Comparison of ENCODE assay signal across 9 cellular contexts in the genomic region with DNA sequence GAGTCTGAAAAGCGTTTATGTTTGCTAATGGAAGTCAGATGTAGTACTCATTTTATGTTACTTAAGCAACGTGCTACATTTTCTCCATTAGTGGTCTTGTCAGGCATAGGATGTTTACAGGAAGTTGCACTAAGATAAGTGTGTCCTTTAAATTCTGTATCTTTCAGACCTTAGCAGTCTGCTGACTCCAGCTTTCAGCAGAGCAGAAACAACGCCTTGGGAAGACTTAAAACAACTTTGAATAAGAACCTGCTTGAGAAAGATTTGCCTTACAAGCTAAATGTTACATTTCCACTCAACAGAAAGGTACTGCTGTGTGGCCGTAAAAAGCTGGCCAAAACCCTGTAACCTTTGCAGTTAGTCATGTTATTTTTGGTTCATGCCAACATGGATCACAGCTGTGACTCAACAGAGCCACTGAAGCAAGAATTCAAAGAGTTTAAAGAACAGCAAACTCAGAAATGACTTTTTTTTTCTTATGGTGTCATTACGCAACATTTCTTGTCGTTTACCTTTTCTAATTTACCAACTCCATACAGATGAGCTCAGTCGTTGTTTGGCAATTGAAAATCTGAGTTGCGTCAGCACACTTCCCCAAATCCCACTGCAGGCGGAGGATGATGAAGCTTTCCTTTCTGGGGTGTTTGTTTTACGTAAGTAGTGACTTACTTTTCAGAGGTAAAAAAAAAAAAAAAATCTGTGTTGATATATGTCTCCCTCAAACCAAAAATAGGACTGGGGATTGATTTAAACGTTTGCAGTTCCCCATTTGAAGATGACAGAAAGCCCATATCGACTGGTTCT. TPM values are rescaled to one million over a fixed set of nuclear protein-coding genes. Genes with fewer than 3 reads are reported as not detected.
DNase-seq lines count a peak whose midpoint lies in the region; ATAC-seq, FAIRE-seq and TF ChIP-seq lines count a peak whose summit lies in the region.
"Had no signal": no experiment of that assay in that cellular context is flagged by ENCODE, and none has a peak within 500 bp of the region (broad histone marks: within the 10 kb centered on the region; RNA-seq: fewer than 3 reads in every experiment).

No MANE protein-coding gene starts in this region.

- no peaks in the 10 kb centered on the region for H3K36me3 ChIP-seq in transverse colon

- H3K27me3 Mint-ChIP-seq in activated CD8-positive, alpha-beta T cell treated with anti-CD3 and anti-CD28 coated beads for 36 hours = peaks cover 9% of the 10 kb centered on the region
- peaks cover 12% of the 10 kb centered on the region for H3K27me3 Mint-ChIP-seq in activated CD8-positive, alpha-beta T cell treated with anti-CD3 and anti-CD28 coated beads, Interleukin-2, amount 10 ng/mL, durations not matched to agents 7 days and 5 days (ENCODE audit: low read depth)
- H3K27me3 Mint-ChIP-seq in activated CD8-positive, alpha-beta memory T cell treated with anti-CD3 and anti-CD28 coated beads, Interleukin-2, amount 10 ng/mL, durations not matched to agents 7 days and 5 days = peaks cover 24% of the 10 kb centered on the region

- H3K9me3 ChIP-seq in right cardiac atrium (ENCODE audit: control insufficient read depth, low read length) (no peaks in the 10 kb centered on the region), transverse colon (no peaks in the 10 kb centered on the region)

- POLR2A ChIA-PET in activated CD8-positive, alpha-beta T cell treated with anti-CD3 and anti-CD28 coated beads for 36 hours (lab: Charles Lee) = interaction anchor here (0.6 kb wide), 1 partner anchor 212 kb away, joined by 3 read pairs; no protein-coding TSS in a partner anchor
- POLR2A ChIA-PET in activated CD8-positive, alpha-beta T cell treated with anti-CD3 and anti-CD28 coated beads, Interleukin-2, amount 10 ng/mL, durations not matched to agents 7 days and 5 days (lab: Charles Lee) = no interaction called here

- TF ChIP-seq POLR2A in transverse colon (IDR thresholded peaks at IDR 0.05) = no peak

- CTCF ChIA-PET in activated CD8-positive, alpha-beta T cell treated with anti-CD3 and anti-CD28 coated beads for 36 hours (lab: Charles Lee) = interaction anchor here (0.7 kb wide), 1 partner anchor 24 kb away, joined by 3 read pairs; no protein-coding TSS in a partner anchor
- CTCF ChIA-PET in activated CD8-positive, alpha-beta T cell treated with anti-CD3 and anti-CD28 coated beads, Interleukin-2, amount 10 ng/mL, durations not matched to agents 7 days and 5 days (lab: Charles Lee) = interaction anchor here (0.7 kb wide), 1 partner anchor 27 kb away, joined by 3 read pairs; no protein-coding TSS in a partner anchor
- CTCF ChIA-PET in activated CD8-positive, alpha-beta memory T cell treated with anti-CD3 and anti-CD28 coated beads, Interleukin-2, amount 10 ng/mL, durations not matched to agents 7 days and 5 days (lab: Charles Lee) = no interaction called here

- no peak for FAIRE-seq in D721Med (lab: Jason Lieb, UNC)

- no peak overlapping the region for H3K4me3 Mint-ChIP-seq in activated CD8-positive, alpha-beta T cell treated with anti-CD3 and anti-CD28 coated beads for 36 hours
- no peak overlapping the region for H3K4me3 Mint-ChIP-seq in activated CD8-positive, alpha-beta T cell treated with anti-CD3 and anti-CD28 coated beads, Interleukin-2, amount 10 ng/mL, durations not matched to agents 7 days and 5 days
- no peak overlapping the region for H3K4me3 Mint-ChIP-seq in activated CD8-positive, alpha-beta memory T cell treated with anti-CD3 and anti-CD28 coated beads, Interleukin-2, amount 10 ng/mL, durations not matched to agents 7 days and 5 days

- TF ChIP-seq CTCF in activated CD8-positive, alpha-beta T cell treated with anti-CD3 and anti-CD28 coated beads for 36 hours (IDR thresholded peaks at IDR 0.05) = no peak
- no peak for TF ChIP-seq CTCF in WI38 (IDR thresholded peaks at IDR 0.05; ENCODE audit: low read depth, low read length)
- TF ChIP-seq CTCF in transverse colon (IDR thresholded peaks at IDR 0.05) = no peak
- no peak for TF ChIP-seq CTCF in D721Med (IDR thresholded peaks at IDR 0.05; ENCODE audit: insufficient read depth, missing control alignments)

- intact Hi-C loops in activated CD8-positive, alpha-beta T cell treated with anti-CD3 and anti-CD28 coated beads for 36 hours (cut with micrococcal nuclease) = no loop called here
- intact Hi-C loops in right cardiac atrium (cut with DNase I) (no loop called here), transverse colon (cut with DNase I; ENCODE audit: low total_unique reads) (no loop called here)

- TF ChIP-seq EP300 in transverse colon (IDR thresholded peaks at IDR 0.05; ENCODE audit: low read depth) = no peak

- in situ Hi-C loops in transverse colon (cut with MboI; ENCODE audit: low pct_ligation_motif_present in 1 of 4, low pct_unique_long_range_greater_than_20kb in 1 of 4, low sequenced_read_pairs in 3 of 4) = no loop called here

- H3K36me3 Mint-ChIP-seq in activated CD8-positive, alpha-beta T cell treated with anti-CD3 and anti-CD28 coated beads for 36 hours (ENCODE audit: low read depth) = no peaks in the 10 kb centered on the region
- H3K36me3 Mint-ChIP-seq in activated CD8-positive, alpha-beta T cell treated with anti-CD3 and anti-CD28 coated beads, Interleukin-2, amount 10 ng/mL, durations not matched to agents 7 days and 5 days (ENCODE audit: low read depth) = no peaks in the 10 kb centered on the region
- no peaks in the 10 kb centered on the region for H3K36me3 Mint-ChIP-seq in activated CD8-positive, alpha-beta memory T cell treated with anti-CD3 and anti-CD28 coated beads, Interleukin-2, amount 10 ng/mL, durations not matched to agents 7 days and 5 days

- H3K4me3 ChIP-seq in WI38 (ENCODE audit: low read depth, low read length) = peak overlapping the region; percentile 41
- no peak overlapping the region for H3K4me3 ChIP-seq in right cardiac atrium (ENCODE audit: low read length)
- no peak overlapping the region for H3K4me3 ChIP-seq in transverse colon

- peak; percentile 53 for ATAC-seq in activated CD8-positive, alpha-beta T cell treated with anti-CD3 and anti-CD28 coated beads for 36 hours
- no peak for ATAC-seq in activated CD8-positive, alpha-beta T cell treated with anti-CD3 and anti-CD28 coated beads, Interleukin-2, amount 10 ng/mL, durations not matched to agents 7 days and 5 days
- ATAC-seq in right cardiac atrium (peak; percentile 52 to 88), GM21528 (IDR thresholded peaks at IDR 0.05; ENCODE audit: low FRiP score, unreplicated experiment) (no peak)
- ATAC-seq in activated CD8-positive, alpha-beta memory T cell treated with anti-CD3 and anti-CD28 coated beads, Interleukin-2, amount 10 ng/mL, durations not matched to agents 7 days and 5 days = no peak

- peak; percentile 12 for DNase-seq in activated CD8-positive, alpha-beta T cell treated with anti-CD3 and anti-CD28 coated beads for 36 hours
- DNase-seq in activated CD8-positive, alpha-beta T cell treated with anti-CD3 and anti-CD28 coated beads, Interleukin-2, amount 10 ng/mL, durations not matched to agents 7 days and 5 days = no peak
- peak in 1 of 3 donors; percentile 19 for DNase-seq in right cardiac atrium
- peak; percentile 13 for DNase-seq in transverse colon
- no peak for DNase-seq in activated CD8-positive, alpha-beta memory T cell treated with anti-CD3 and anti-CD28 coated beads, Interleukin-2, amount 10 ng/mL, durations not matched to agents 7 days and 5 days
- no peak for DNase-seq in D721Med (ENCODE audit: insufficient read length, low spot score)

- no peaks in the 10 kb centered on the region for H3K4me1 ChIP-seq in right cardiac atrium (ENCODE audit: control insufficient read depth, insufficient read depth, low read length)
- peaks cover 0 to 3% (median 0%) of the 10 kb centered on the region in 4 donors for H3K4me1 ChIP-seq in transverse colon

- H3K9me3 Mint-ChIP-seq in activated CD8-positive, alpha-beta T cell treated with anti-CD3 and anti-CD28 coated beads for 36 hours = no peaks in the 10 kb centered on the region
- no peaks in the 10 kb centered on the region for H3K9me3 Mint-ChIP-seq in activated CD8-positive, alpha-beta T cell treated with anti-CD3 and anti-CD28 coated beads, Interleukin-2, amount 10 ng/mL, durations not matched to agents 7 days and 5 days (ENCODE audit: insufficient read depth)
- H3K9me3 Mint-ChIP-seq in activated CD8-positive, alpha-beta memory T cell treated with anti-CD3 and anti-CD28 coated beads, Interleukin-2, amount 10 ng/mL, durations not matched to agents 7 days and 5 days (ENCODE audit: low read depth) = no peaks in the 10 kb centered on the region

- peaks cover 7% of the 10 kb centered on the region for H3K4me1 Mint-ChIP-seq in activated CD8-positive, alpha-beta T cell treated with anti-CD3 and anti-CD28 coated beads for 36 hours (ENCODE audit: low read depth)
- no peaks in the 10 kb centered on the region for H3K4me1 Mint-ChIP-seq in activated CD8-positive, alpha-beta T cell treated with anti-CD3 and anti-CD28 coated beads, Interleukin-2, amount 10 ng/mL, durations not matched to agents 7 days and 5 days (ENCODE audit: low read depth)
- peaks cover 1% of the 10 kb centered on the region for H3K4me1 Mint-ChIP-seq in activated CD8-positive, alpha-beta memory T cell treated with anti-CD3 and anti-CD28 coated beads, Interleukin-2, amount 10 ng/mL, durations not matched to agents 7 days and 5 days

- peak overlapping the region; percentile 54 for H3K27ac Mint-ChIP-seq in activated CD8-positive, alpha-beta T cell treated with anti-CD3 and anti-CD28 coated beads for 36 hours
- no peak overlapping the region for H3K27ac Mint-ChIP-seq in activated CD8-positive, alpha-beta T cell treated with anti-CD3 and anti-CD28 coated beads, Interleukin-2, amount 10 ng/mL, durations not matched to agents 7 days and 5 days
- H3K27ac Mint-ChIP-seq in activated CD8-positive, alpha-beta memory T cell treated with anti-CD3 and anti-CD28 coated beads, Interleukin-2, amount 10 ng/mL, durations not matched to agents 7 days and 5 days = no peak overlapping the region

- WGBS in right cardiac atrium = 43% methylated on average over 12 of the region's 12 CpGs
- WGBS in transverse colon (ENCODE audit: low coverage in 1 of 2), 2 donors = 53 to 56% methylated on average over 10 to 12 of the region's 12 CpGs

- H3K27ac ChIP-seq in right cardiac atrium (ENCODE audit: low read length) = no peak overlapping the region
- peak overlapping the region in 1 of 4 donors; percentile 19 for H3K27ac ChIP-seq in transverse colon
- H3K27ac ChIP-seq: KMS-11 had no signal

- H3K27me3 ChIP-seq in right cardiac atrium (ENCODE audit: control insufficient read depth, insufficient read depth) = no peaks in the 10 kb centered on the region
- H3K27me3 ChIP-seq in transverse colon = no peaks in the 10 kb centered on the region

RNA-seq across cellular contexts. Expression of gene BMP6, which starts 27.9 kb away (rescaled TPM):
- under 1 TPM; 0.09 to 0.18 TPM for total RNA-seq in activated CD8-positive, alpha-beta T cell treated with anti-CD3 and anti-CD28 coated beads for 36 hours
- not detected for total RNA-seq in activated CD8-positive, alpha-beta T cell treated with anti-CD3 and anti-CD28 coated beads, Interleukin-2, amount 10 ng/mL, durations not matched to agents 7 days and 5 days
- 1 to 10 TPM; 2.3 to 4.7 (median 3.6) TPM for total RNA-seq in right cardiac atrium
- 3.0 TPM for polyA plus RNA-seq in right cardiac atrium
- 10 to 100 TPM in 1 of 4 donors, 1 to 10 TPM in 3; 1.1 to 12.7 (median 6.7) TPM for total RNA-seq in transverse colon
- not detected for total RNA-seq in activated CD8-positive, alpha-beta memory T cell treated with anti-CD3 and anti-CD28 coated beads, Interleukin-2, amount 10 ng/mL, durations not matched to agents 7 days and 5 days

Comparison
In these comparisons a context has a peak if more than half of its experiments do, and no peak if none do; other contexts are left out.
1. ATAC-seq: peak in activated CD8-positive, alpha-beta T cell treated with anti-CD3 and anti-CD28 coated beads for 36 hours (single experiment) and right cardiac atrium (2 of 2); none in activated CD8-positive, alpha-beta T cell treated with anti-CD3 and anti-CD28 coated beads, Interleukin-2, amount 10 ng/mL, durations not matched to agents 7 days and 5 days (single experiment), activated CD8-positive, alpha-beta memory T cell treated with anti-CD3 and anti-CD28 coated beads, Interleukin-2, amount 10 ng/mL, durations not matched to agents 7 days and 5 days (single experiment) and GM21528 (single experiment).
2. DNase-seq: peak in activated CD8-positive, alpha-beta T cell treated with anti-CD3 and anti-CD28 coated beads for 36 hours (single experiment) and transverse colon (single experiment); none in activated CD8-positive, alpha-beta T cell treated with anti-CD3 and anti-CD28 coated beads, Interleukin-2, amount 10 ng/mL, durations not matched to agents 7 days and 5 days (single experiment), activated CD8-positive, alpha-beta memory T cell treated with anti-CD3 and anti-CD28 coated beads, Interleukin-2, amount 10 ng/mL, durations not matched to agents 7 days and 5 days (single experiment) and D721Med (single experiment).